17 cellular contexts compared by ENCODE assay signal in the genomic region with DNA sequence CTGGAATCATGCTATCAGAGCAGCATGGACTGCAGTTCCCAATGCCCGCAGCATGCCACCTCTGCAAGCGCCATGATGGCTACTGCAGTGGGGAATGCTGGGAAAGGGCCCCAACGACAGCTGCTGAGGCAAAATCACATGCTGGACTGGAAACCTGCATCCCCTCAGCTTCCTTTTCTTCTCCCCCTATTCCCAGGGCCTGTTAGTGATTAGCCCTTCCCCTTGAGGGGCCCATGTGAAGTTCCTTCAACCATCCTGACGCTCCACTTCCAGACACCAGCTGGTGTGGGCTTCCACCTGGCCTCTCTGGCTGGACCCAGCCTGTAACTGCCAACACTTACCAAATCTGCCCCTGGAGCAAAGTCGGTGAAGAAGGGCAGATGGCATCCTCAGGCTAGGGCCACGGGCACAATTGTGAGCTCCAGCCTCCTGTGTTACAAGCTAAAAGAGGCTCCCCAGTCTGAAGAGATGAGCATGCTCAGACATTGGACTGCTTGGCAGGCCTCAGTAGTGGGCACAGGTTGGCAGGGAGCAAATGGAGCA. TPM values are rescaled to one million over a fixed set of nuclear protein-coding genes. Genes with fewer than 3 reads are reported as not detected.
DNase-seq lines count a peak whose midpoint lies in the region; ATAC-seq and TF ChIP-seq lines count a peak whose summit lies in the region.
"Had no signal": no experiment of that assay in that cellular context is flagged by ENCODE, and none has a peak within 500 bp of the region (broad histone marks: within the 10 kb centered on the region; RNA-seq: fewer than 3 reads in every experiment).

No MANE protein-coding gene starts in this region.

- WGBS in esophagus muscularis mucosa, result 61% methylated on average over 3 of the region's 6 CpGs
- 82 to 83% methylated on average over 6 of the region's 6 CpGs for WGBS in thyroid gland, 2 donors

- intact Hi-C loops in esophagus muscularis mucosa (cut with DNase I), result loop anchor here (5.0 kb wide), 1 partner anchor 208 kb away; the partner anchor contains the start of gene MATN1
- intact Hi-C loops in thyroid gland (cut with DNase I), result no loop called here

- H3K27ac Mint-ChIP-seq in activated T-cell treated with anti-CD3 and anti-CD28 coated beads, Interleukin-2, amount 50 U/mL, for 24 hours, result peak overlapping the region; percentile 79
- H3K27ac Mint-ChIP-seq: activated naive CD8-positive, alpha-beta T cell treated with anti-CD3 and anti-CD28 coated beads, Interleukin-2, amount 10 ng/mL, durations not matched to agents 7 days and 5 days; memory B cell had no signal

- TF ChIP-seq EP300 in esophagus muscularis mucosa (IDR thresholded peaks at IDR 0.05), result no peak

- H3K36me3 ChIP-seq in esophagus muscularis mucosa, result peaks cover 18 to 44% (median 34%) of the 10 kb centered on the region in 4 donors
- H3K36me3 ChIP-seq in thyroid gland, result peaks cover 24 to 27% of the 10 kb centered on the region in 2 donors
- H3K36me3 ChIP-seq: prostate gland had no signal

- DNase-seq in activated T-cell treated with anti-CD3 and anti-CD28 coated beads, Interleukin-2, amount 50 U/mL, for 24 hours, result no peak
- no peak for DNase-seq in activated T-cell treated with anti-CD3 and anti-CD28 coated beads, Interleukin-2, amount 50 U/mL, for 48 hours
- DNase-seq in NCI-H524 treated with DMSO at 0.1 percent for 48 hours (lab: John Stamatoyannopoulos, UW) (peak; percentile 65), esophagus muscularis mucosa (ENCODE audit: extremely low spot score) (peak; percentile 89), substantia nigra (lab: John Stamatoyannopoulos, UW) (no peak), T-helper 1 cell (no peak), thyroid gland (no peak)
- DNase-seq: activated naive CD8-positive, alpha-beta T cell treated with anti-CD3 and anti-CD28 coated beads, Interleukin-2, amount 10 ng/mL, durations not matched to agents 7 days and 5 days; Karpas-422; NCI-H1436; NCI-H446 treated with DMSO at 0.1 percent for 48 hours; stimulated activated CD4-positive, alpha-beta T cell treated with anti-CD3 and anti-CD28 coated beads, Interleukin-15, amount 100 ng/mL, for 24 hours had no signal

- ATAC-seq in HG03039 (IDR thresholded peaks at IDR 0.05; ENCODE audit: unreplicated experiment), result no peak

- no peaks in the 10 kb centered on the region for H3K9me3 ChIP-seq in esophagus muscularis mucosa
- H3K9me3 ChIP-seq in thyroid gland, result no peaks in the 10 kb centered on the region
- H3K9me3 ChIP-seq: prostate gland, suprapubic skin had no signal

- no peaks in the 10 kb centered on the region for H3K9me3 Mint-ChIP-seq in activated T-cell treated with anti-CD3 and anti-CD28 coated beads, Interleukin-2, amount 50 U/mL, for 24 hours
- H3K9me3 Mint-ChIP-seq: activated naive CD8-positive, alpha-beta T cell treated with anti-CD3 and anti-CD28 coated beads, Interleukin-2, amount 10 ng/mL, durations not matched to agents 7 days and 5 days; memory B cell had no signal

- no peak overlapping the region for H3K4me3 Mint-ChIP-seq in activated T-cell treated with anti-CD3 and anti-CD28 coated beads, Interleukin-2, amount 50 U/mL, for 24 hours
- H3K4me3 Mint-ChIP-seq: activated naive CD8-positive, alpha-beta T cell treated with anti-CD3 and anti-CD28 coated beads, Interleukin-2, amount 10 ng/mL, durations not matched to agents 7 days and 5 days; memory B cell had no signal

- H3K4me3 ChIP-seq in esophagus muscularis mucosa, result no peak overlapping the region
- no peak overlapping the region for H3K4me3 ChIP-seq in thyroid gland (replicated peaks in 1 of 3)
- H3K4me3 ChIP-seq: prostate gland, suprapubic skin had no signal

- H3K4me1 ChIP-seq in esophagus muscularis mucosa (peaks cover 0 to 20% (median 6%) of the 10 kb centered on the region in 4 donors), thyroid gland (no peaks in the 10 kb centered on the region)
- H3K4me1 ChIP-seq: prostate gland, suprapubic skin had no signal

- H3K27ac ChIP-seq in esophagus muscularis mucosa (replicated peaks in 1 of 4) (peak overlapping the region in 1 of 4 donors; percentile 0), substantia nigra (ENCODE audit: low read depth, low read length, poor library complexity, severe bottlenecking) (peak overlapping the region; percentile 49), thyroid gland (no peak overlapping the region)
- H3K27ac ChIP-seq: prostate gland, suprapubic skin, VCaP had no signal

- TF ChIP-seq POLR2A in esophagus muscularis mucosa (IDR thresholded peaks at IDR 0.05; ENCODE audit: low read depth) (no peak), thyroid gland (IDR thresholded peaks at IDR 0.05) (no peak)

- H3K36me3 Mint-ChIP-seq in activated T-cell treated with anti-CD3 and anti-CD28 coated beads, Interleukin-2, amount 50 U/mL, for 24 hours (ENCODE audit: low read depth), result peaks cover 50% of the 10 kb centered on the region

- no peaks in the 10 kb centered on the region for H3K4me1 Mint-ChIP-seq in activated T-cell treated with anti-CD3 and anti-CD28 coated beads, Interleukin-2, amount 50 U/mL, for 24 hours (ENCODE audit: low read depth)

- no peaks in the 10 kb centered on the region for H3K27me3 Mint-ChIP-seq in activated T-cell treated with anti-CD3 and anti-CD28 coated beads, Interleukin-2, amount 50 U/mL, for 24 hours

- H3K27me3 ChIP-seq in esophagus muscularis mucosa (no peaks in the 10 kb centered on the region), thyroid gland (no peaks in the 10 kb centered on the region)
- H3K27me3 ChIP-seq: suprapubic skin had no signal

- no peak for TF ChIP-seq CTCF in esophagus muscularis mucosa (IDR thresholded peaks at IDR 0.05)
- no peak for TF ChIP-seq CTCF in thyroid gland (IDR thresholded peaks at IDR 0.05)

RNA-seq across cellular contexts. Expression of gene SDC3, which starts 22.1 kb away (rescaled TPM):
- total RNA-seq in esophagus muscularis mucosa (100 to 1,000 TPM in 1 of 4 donors, 10 to 100 TPM in 3; 44.1 to 101 (median 56.5) TPM), thyroid gland (10 to 100 TPM; 13.2 to 19.5 (median 15.9) TPM)

Comparison
In these comparisons a context has a peak if more than half of its experiments do, and no peak if none do; other contexts are left out.
1. DNase-seq: peak in NCI-H524 treated with DMSO at 0.1 percent for 48 hours (single experiment) and esophagus muscularis mucosa (single experiment); none in activated T-cell treated with anti-CD3 and anti-CD28 coated beads, Interleukin-2, amount 50 U/mL, for 24 hours (single experiment), activated T-cell treated with anti-CD3 and anti-CD28 coated beads, Interleukin-2, amount 50 U/mL, for 48 hours (0 of 2), substantia nigra (0 of 49), T-helper 1 cell (0 of 5) and thyroid gland (0 of 2).